18 cellular contexts compared by ENCODE assay signal in the genomic region with DNA sequence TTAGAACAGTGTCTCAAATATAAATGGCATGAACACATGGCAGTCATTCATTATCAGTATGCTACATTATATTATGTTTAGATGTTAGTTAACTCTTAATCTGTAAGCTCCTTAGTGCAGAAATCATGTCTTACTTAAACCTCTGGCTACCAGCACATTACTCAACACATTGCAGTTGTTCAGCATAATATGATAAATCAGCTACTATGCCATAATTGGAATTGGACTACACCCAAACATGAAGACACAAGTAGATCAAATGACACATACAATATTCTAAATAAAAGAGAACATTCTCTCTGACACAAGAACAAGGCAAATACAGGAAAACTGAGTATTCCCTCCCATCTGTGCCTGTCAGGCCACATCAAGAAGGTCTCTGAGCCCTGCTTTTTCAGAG.
DNase-seq lines count a peak whose midpoint lies in the region; ATAC-seq and TF ChIP-seq lines count a peak whose summit lies in the region.
"Had no signal": no experiment of that assay in that cellular context is flagged by ENCODE, and none has a peak within 500 bp of the region (broad histone marks: within the 10 kb centered on the region; RNA-seq: fewer than 3 reads in every experiment).

No MANE protein-coding gene starts in this region.

- no peak overlapping the region for H3K27ac Mint-ChIP-seq in MCF 10A (ENCODE audit: low read depth, unreplicated experiment)
- H3K27ac Mint-ChIP-seq: activated naive CD8-positive, alpha-beta T cell treated with anti-CD3 and anti-CD28 coated beads, Interleukin-2, amount 10 ng/mL, durations not matched to agents 7 days and 5 days; activated T-cell treated with anti-CD3 and anti-CD28 coated beads, Interleukin-2, amount 50 U/mL, for 24 hours; stimulated activated naive B cell treated with anti-CD40 and anti-IgM and Interleukin-4, amounts not matched to agents 10 μg/mL and 1 μg/mL and 100 μg/mL, for 72 hours; type B pancreatic cell had no signal

- intact Hi-C loops in MCF 10A (cut with micrococcal nuclease) = no loop called here
- intact Hi-C loops in breast epithelium (cut with DNase I; ENCODE audit: low total_unique reads) = no loop called here

- H3K36me3 Mint-ChIP-seq in MCF 10A (ENCODE audit: insufficient read depth, unreplicated experiment) = peaks cover 25% of the 10 kb centered on the region

- H3K9me3 Mint-ChIP-seq in MCF 10A (ENCODE audit: unreplicated experiment) = no peaks in the 10 kb centered on the region
- H3K9me3 Mint-ChIP-seq: activated naive CD8-positive, alpha-beta T cell treated with anti-CD3 and anti-CD28 coated beads, Interleukin-2, amount 10 ng/mL, durations not matched to agents 7 days and 5 days; activated T-cell treated with anti-CD3 and anti-CD28 coated beads, Interleukin-2, amount 50 U/mL, for 24 hours; stimulated activated naive B cell treated with anti-CD40 and anti-IgM and Interleukin-4, amounts not matched to agents 10 μg/mL and 1 μg/mL and 100 μg/mL, for 72 hours; type B pancreatic cell had no signal

- no peaks in the 10 kb centered on the region for H3K36me3 ChIP-seq in breast epithelium
- H3K36me3 ChIP-seq: HAP-1 had no signal

- no TSS peak for BruUV-seq in MCF 10A (replicated peaks; lab: Mats Ljungman, UMichigan)

- TF ChIP-seq CTCF in MCF 10A (IDR thresholded peaks at IDR 0.05; ENCODE audit: unreplicated experiment) (no peak), breast epithelium (IDR thresholded peaks at IDR 0.05) (no peak), epithelial cell of esophagus (IDR thresholded peaks at IDR 0.05; ENCODE audit: insufficient read depth, low read depth, low read length, missing control alignments) (no peak), GM13976 (IDR thresholded peaks at IDR 0.05; ENCODE audit: borderline replicate concordance, control extremely low read depth, extremely low read depth, insufficient read depth, missing control alignments) (no peak)

- CTCF ChIA-PET in MCF 10A (lab: Yijun Ruan, JAX) = interaction anchor here (1.0 to 3.1 kb wide), 6 partner anchors 13 to 648 kb away, joined by 3 to 11 read pairs (median 4); no protein-coding TSS in a partner anchor

- H3K4me3 ChIP-seq in breast epithelium (no peak overlapping the region), epithelial cell of esophagus (ENCODE audit: low read length) (no peak overlapping the region)
- H3K4me3 ChIP-seq: HAP-1, pancreas had no signal

- H3K4me1 ChIP-seq in breast epithelium = no peaks in the 10 kb centered on the region
- H3K4me1 ChIP-seq: pancreas had no signal

- no peak overlapping the region for H3K4me3 Mint-ChIP-seq in MCF 10A (ENCODE audit: unreplicated experiment)
- H3K4me3 Mint-ChIP-seq: activated naive CD8-positive, alpha-beta T cell treated with anti-CD3 and anti-CD28 coated beads, Interleukin-2, amount 10 ng/mL, durations not matched to agents 7 days and 5 days; activated T-cell treated with anti-CD3 and anti-CD28 coated beads, Interleukin-2, amount 50 U/mL, for 24 hours; stimulated activated naive B cell treated with anti-CD40 and anti-IgM and Interleukin-4, amounts not matched to agents 10 μg/mL and 1 μg/mL and 100 μg/mL, for 72 hours; type B pancreatic cell had no signal

- H3K27ac ChIP-seq in breast epithelium = no peak overlapping the region
- H3K27ac ChIP-seq: pancreas had no signal

- peaks cover 6% of the 10 kb centered on the region for H3K4me1 Mint-ChIP-seq in MCF 10A (ENCODE audit: insufficient read depth, unreplicated experiment)

- in situ Hi-C loops in GM13976 (cut with MboI; ENCODE audit: low sequenced_read_pairs, unreplicated experiment) = no loop called here

- TF ChIP-seq POLR2A in breast epithelium (IDR thresholded peaks at IDR 0.05) = no peak

- no peaks in the 10 kb centered on the region for H3K27me3 ChIP-seq in breast epithelium
- H3K27me3 ChIP-seq: pancreas had no signal

- no peaks in the 10 kb centered on the region for H3K9me3 ChIP-seq in breast epithelium
- H3K9me3 ChIP-seq: pancreas had no signal

- peak; percentile 52 for DNase-seq in MCF 10A (ENCODE audit: unreplicated experiment)
- DNase-seq in breast epithelium (ENCODE audit: low spot score in 2 of 2) = no peak
- peak; percentile 15 for DNase-seq in NCI-H446 treated with DMSO at 0.1 percent for 48 hours (lab: John Stamatoyannopoulos, UW)
- peak; percentile 81 for DNase-seq in epithelial cell of esophagus (ENCODE audit: low read depth)
- no peak for DNase-seq in Kasumi-1 (lab: John Stamatoyannopoulos, UW)
- no peak for DNase-seq in GM13976 (ENCODE audit: low spot score)
- DNase-seq: activated CD4-positive, alpha-beta T cell treated with anti-CD3 and anti-CD28 coated beads, Interleukin-2, amount 50 U/mL, for 1 hour; activated naive CD8-positive, alpha-beta T cell treated with anti-CD3 and anti-CD28 coated beads, Interleukin-2, amount 10 ng/mL, durations not matched to agents 7 days and 5 days; activated T-cell treated with anti-CD3 and anti-CD28 coated beads, Interleukin-2, amount 50 U/mL, for 24 hours; kidney glomerular epithelial cell; NCI-H1048; NCI-H510A; pancreas; stimulated activated naive B cell treated with anti-CD40 and anti-IgM and Interleukin-4, amounts not matched to agents 10 μg/mL and 1 μg/mL and 100 μg/mL, for 72 hours had no signal

- POLR2A ChIA-PET in MCF 10A (lab: Yijun Ruan, JAX) = interaction anchor here (0.6 to 1.7 kb wide), 4 partner anchors 8 to 386 kb away, joined by 4 to 7 read pairs (median 5); a partner anchor contains a TSS

- ATAC-seq in esophagus mucosa (no peak), GM18909 (IDR thresholded peaks at IDR 0.05; ENCODE audit: poor library complexity, unreplicated experiment) (no peak)
- ATAC-seq: pancreas; stimulated activated naive B cell treated with anti-CD40 and anti-IgM and Interleukin-4, amounts not matched to agents 10 μg/mL and 1 μg/mL and 100 μg/mL, for 72 hours had no signal

- no peaks in the 10 kb centered on the region for H3K27me3 Mint-ChIP-seq in MCF 10A (ENCODE audit: insufficient read depth, unreplicated experiment)
- H3K27me3 Mint-ChIP-seq: activated naive CD8-positive, alpha-beta T cell treated with anti-CD3 and anti-CD28 coated beads, Interleukin-2, amount 10 ng/mL, durations not matched to agents 7 days and 5 days; activated T-cell treated with anti-CD3 and anti-CD28 coated beads, Interleukin-2, amount 50 U/mL, for 24 hours; stimulated activated naive B cell treated with anti-CD40 and anti-IgM and Interleukin-4, amounts not matched to agents 10 μg/mL and 1 μg/mL and 100 μg/mL, for 72 hours; type B pancreatic cell had no signal

Comparison
In these comparisons a context has a peak if more than half of its experiments do, and no peak if none do; other contexts are left out.
1. DNase-seq: peak in MCF 10A (single experiment), NCI-H446 treated with DMSO at 0.1 percent for 48 hours (single experiment) and epithelial cell of esophagus (single experiment); none in breast epithelium (0 of 2), Kasumi-1 (0 of 2) and GM13976 (single experiment).